6 cellular contexts compared by ENCODE assay signal in genomic region chr7:100475549-100475948, GRCh38. TPM values are rescaled to one million over a fixed set of nuclear protein-coding genes. Genes with fewer than 3 reads are reported as not detected.
DNase-seq lines count a peak whose midpoint lies in the region; ATAC-seq and TF ChIP-seq lines count a peak whose summit lies in the region.

No MANE protein-coding gene starts in this region.

- H3K9me2 ChIP-seq in PC-9 (ENCODE audit: insufficient read depth) = no peaks in the 10 kb centered on the region

- intact Hi-C loops in PC-9 (cut with micrococcal nuclease; ENCODE audit: unreplicated experiment) = no loop called here

- no TSS peak for BruUV-seq in PC-9 (replicated peaks; lab: Mats Ljungman, UMichigan)

- peak overlapping the region; percentile 65 for H3K27ac Mint-ChIP-seq in chondrocyte (ENCODE audit: unreplicated experiment)

- peaks cover 5% of the 10 kb centered on the region; the same call in 1 of the 2 replicates for H3F3A ChIP-seq in PC-9 (ENCODE audit: insufficient read depth, low read depth)

- POLR2A ChIA-PET in PC-9 (lab: Charles Lee; ENCODE audit: unreplicated experiment) = no interaction called here

- ATAC-seq in GM21717 (IDR thresholded peaks at IDR 0.05; ENCODE audit: unreplicated experiment) = no peak

- H3K4me1 ChIP-seq in skeletal muscle satellite cell (ENCODE audit: control insufficient read depth, insufficient read depth, low read length) = peaks cover 36% of the 10 kb centered on the region
- 0 out of 2 replicates have a peak, but pooled peaks cover 2% of the 10 kb centered on the region for H3K4me1 ChIP-seq in SJCRH30
- H3K4me1 ChIP-seq in PC-9 (replicated peaks; ENCODE audit: insufficient read depth) = peaks cover 12% of the 10 kb centered on the region

- H3K4me2 ChIP-seq in skeletal muscle satellite cell (ENCODE audit: low read length) (peak overlapping the region; percentile 98), PC-9 (no peak overlapping the region)

- TF ChIP-seq CTCF in chondrocyte (IDR thresholded peaks at IDR 0.05) (no peak), PC-9 (conservative IDR thresholded peaks at IDR 0.05) (no peak)

- H3K4me1 Mint-ChIP-seq in chondrocyte (ENCODE audit: low read depth) = peaks cover 30% of the 10 kb centered on the region

- no peak overlapping the region for H2AFZ ChIP-seq in PC-9

- H3K79me2 ChIP-seq in PC-9 (ENCODE audit: low read depth) = peaks cover 28% of the 10 kb centered on the region

- H4K20me1 ChIP-seq in PC-9 (ENCODE audit: insufficient read depth) = peaks cover 4% of the 10 kb centered on the region; the same call in 1 of the 2 replicates

- CTCF ChIA-PET in PC-9 (lab: Charles Lee) = interaction anchor here (0.6 kb wide), 1 partner anchor 44 kb away, joined by 9 read pairs; no protein-coding TSS in a partner anchor

- H3K27me3 ChIP-seq in skeletal muscle satellite cell (ENCODE audit: control insufficient read depth, insufficient read depth, low read length) (no peaks in the 10 kb centered on the region), SJCRH30 (no peaks in the 10 kb centered on the region), PC-9 (ENCODE audit: insufficient read depth, low read depth) (no peaks in the 10 kb centered on the region)

- H3K9ac ChIP-seq in skeletal muscle satellite cell (ENCODE audit: low read depth, low read length) = peak overlapping the region; percentile 91

- no peaks in the 10 kb centered on the region for H3K27me3 Mint-ChIP-seq in chondrocyte (ENCODE audit: low read depth)

- no peaks in the 10 kb centered on the region for H3K9me3 Mint-ChIP-seq in chondrocyte (ENCODE audit: low read depth)

- DNase-seq in HUDEP-2 (lab: John Stamatoyannopoulos, UW; ENCODE audit: unreplicated experiment in 76 of 76) (peak in 57 of 76 experiments; percentile 13 to 84 (median 51)), chondrocyte (ENCODE audit: low spot score) (no peak), SJCRH30 (no peak), PC-9 (no peak)

- no peak overlapping the region for H3K27ac ChIP-seq in SJCRH30
- H3K27ac ChIP-seq in PC-9 = no peak overlapping the region

- peaks cover 37% of the 10 kb centered on the region for H3K36me3 ChIP-seq in skeletal muscle satellite cell (ENCODE audit: insufficient read depth, low read length)
- H3K36me3 ChIP-seq in SJCRH30 = no peaks in the 10 kb centered on the region
- no peaks in the 10 kb centered on the region for H3K36me3 ChIP-seq in PC-9 (ENCODE audit: low read depth)

- H3K4me3 ChIP-seq in skeletal muscle satellite cell (ENCODE audit: low read length) (peak overlapping the region; percentile 96), SJCRH30 (no peak overlapping the region), PC-9 (no peak overlapping the region)

- H3K36me3 Mint-ChIP-seq in chondrocyte (ENCODE audit: low read depth) = peaks cover 4% of the 10 kb centered on the region

- H3K9me3 ChIP-seq in skeletal muscle satellite cell (replicated peaks; ENCODE audit: low read length) (no peaks in the 10 kb centered on the region), SJCRH30 (replicated peaks) (no peaks in the 10 kb centered on the region), PC-9 (ENCODE audit: insufficient read depth, low read depth) (no peaks in the 10 kb centered on the region)

- peak overlapping the region; percentile 90 for H3K4me3 Mint-ChIP-seq in chondrocyte (ENCODE audit: unreplicated experiment)

RNA-seq across cellular contexts. Expression of gene TSC22D4, which starts 3.5 kb away (rescaled TPM):
- total RNA-seq in chondrocyte (24.0 to 34.1 TPM (median 33.0 TPM) in 3 replicates), PC-9 (2021) (68.8 and 79.8 TPM in 2 replicates)
- 34.5 and 41.9 TPM in 2 replicates for total RNA-seq in skeletal muscle satellite cell (2012; rRNA removed)
- 13.7 and 14.7 TPM in 2 replicates for total RNA-seq in SJCRH30 (2014; rRNA removed; shearing (Covaris generic))

RNA-seq across cellular contexts. Expression of gene NYAP1, which starts 8.2 kb away (rescaled TPM):
- total RNA-seq in chondrocyte (0.77 to 0.95 TPM (median 0.87 TPM) in 3 replicates), PC-9 (2021) (1.3 and 1.9 TPM in 2 replicates)
- 2.8 and 3.5 TPM in 2 replicates for total RNA-seq in skeletal muscle satellite cell (2012; rRNA removed)
- 0.49 and 0.56 TPM in 2 replicates for total RNA-seq in SJCRH30 (2014; rRNA removed; shearing (Covaris generic))

RNA-seq across cellular contexts. Expression of gene SPACDR, which starts 11.5 kb away (rescaled TPM):
- total RNA-seq in chondrocyte = 0.42 to 0.87 TPM in 2 of 3 replicates, not detected in the other
- total RNA-seq in skeletal muscle satellite cell (2012; rRNA removed) = 0.51 and 1.1 TPM in 2 replicates
- total RNA-seq in SJCRH30 (2014; rRNA removed; shearing (Covaris generic)) = not detected in 2 replicates
- 1.4 and 4.2 TPM in 2 replicates for total RNA-seq in PC-9 (2021)

RNA-seq across cellular contexts. Expression of gene PPP1R35, which starts 39.3 kb away (rescaled TPM):
- total RNA-seq in chondrocyte (20.5 to 23.0 TPM (median 21.0 TPM) in 3 replicates), PC-9 (2021) (49.1 and 67.6 TPM in 2 replicates)
- 11.8 and 12.7 TPM in 2 replicates for total RNA-seq in skeletal muscle satellite cell (2012; rRNA removed)
- 11.2 and 11.7 TPM in 2 replicates for total RNA-seq in SJCRH30 (2014; rRNA removed; shearing (Covaris generic))

RNA-seq across cellular contexts. Expression of gene MEPCE, which starts 45.9 kb away (rescaled TPM):
- total RNA-seq in chondrocyte = 30.9 to 39.1 TPM (median 31.8 TPM) in 3 replicates
- total RNA-seq in skeletal muscle satellite cell (2012; rRNA removed) = 26.6 and 40.6 TPM in 2 replicates
- total RNA-seq in SJCRH30 (2014; rRNA removed; shearing (Covaris generic)) = 48.2 and 50.6 TPM in 2 replicates
- total RNA-seq in PC-9 (2021) = 62.6 and 70.3 TPM in 2 replicates

Comparison
In these comparisons a context has a peak if more than half of its experiments do, and no peak if none do; other contexts are left out.
1. DNase-seq: peak in HUDEP-2 (57 of 76); none in chondrocyte (single experiment), SJCRH30 (0 of 2) and PC-9 (0 of 2).